10 cellular contexts compared by ENCODE assay signal in genomic region chr2:101961287-101962242, GRCh38. TPM values are rescaled to one million over a fixed set of nuclear protein-coding genes. Genes with fewer than 3 reads are reported as not detected.
DNase-seq lines count a peak whose midpoint lies in the region; ATAC-seq and TF ChIP-seq lines count a peak whose summit lies in the region.
"Had no signal": no experiment of that assay in that cellular context is flagged by ENCODE, and none has a peak within 500 bp of the region (broad histone marks: within the 10 kb centered on the region; RNA-seq: fewer than 3 reads in every experiment).

No MANE protein-coding gene starts in this region.

- H3K27me3 ChIP-seq in esophagus squamous epithelium: no peaks in the 10 kb centered on the region
- H3K27me3 ChIP-seq in tibial nerve: no peaks in the 10 kb centered on the region

- 47 to 51% methylated on average over 4 to 8 of the region's 12 CpGs for WGBS in esophagus squamous epithelium, 2 donors
- 46 to 64% methylated on average over 11 to 12 of the region's 12 CpGs for WGBS in tibial nerve, 2 donors

- H3K36me3 Mint-ChIP-seq in activated T-helper 1 cell treated with anti-CD3 and anti-CD28 coated beads, Interleukin-12 subunit alpha, Interleukin-12 subunit beta, Interleukin-2, Interleukin-4 antibody, amounts not matched to agents 30 ng/mL and 10 ng/mL and 1 ng/mL, durations not matched to agents 14 hours and 24 hours and 36 hours (ENCODE audit: low read depth): no peaks in the 10 kb centered on the region
- no peaks in the 10 kb centered on the region for H3K36me3 Mint-ChIP-seq in T-helper 17 cell (ENCODE audit: low read depth)

- peaks cover 17% of the 10 kb centered on the region for H3K9me3 Mint-ChIP-seq in activated T-helper 1 cell treated with anti-CD3 and anti-CD28 coated beads, Interleukin-12 subunit alpha, Interleukin-12 subunit beta, Interleukin-2, Interleukin-4 antibody, amounts not matched to agents 30 ng/mL and 10 ng/mL and 1 ng/mL, durations not matched to agents 14 hours and 24 hours and 36 hours

- H3K36me3 ChIP-seq in esophagus squamous epithelium (no peaks in the 10 kb centered on the region), mucosa of descending colon (ENCODE audit: low read depth) (no peaks in the 10 kb centered on the region), tibial nerve (no peaks in the 10 kb centered on the region)

- H3K4me1 Mint-ChIP-seq in activated T-helper 1 cell treated with anti-CD3 and anti-CD28 coated beads, Interleukin-12 subunit alpha, Interleukin-12 subunit beta, Interleukin-2, Interleukin-4 antibody, amounts not matched to agents 30 ng/mL and 10 ng/mL and 1 ng/mL, durations not matched to agents 14 hours and 24 hours and 36 hours (ENCODE audit: low read depth): no peaks in the 10 kb centered on the region
- peaks cover 3% of the 10 kb centered on the region for H3K4me1 Mint-ChIP-seq in T-helper 17 cell
- H3K4me1 Mint-ChIP-seq: central memory CD8-positive, alpha-beta T cell had no signal

- H3K9me3 ChIP-seq in esophagus squamous epithelium (no peaks in the 10 kb centered on the region), mucosa of descending colon (no peaks in the 10 kb centered on the region), tibial nerve (peaks cover 0 to under 1% (median 0%) of the 10 kb centered on the region in 4 donors), T-helper 17 cell (ENCODE audit: control insufficient read depth, low read length, poor library complexity, severe bottlenecking) (no peaks in the 10 kb centered on the region)

- in situ Hi-C loops in GM13976 (cut with MboI; ENCODE audit: low sequenced_read_pairs, unreplicated experiment): no loop called here

- no peak for TF ChIP-seq POLR2A in esophagus squamous epithelium (IDR thresholded peaks at IDR 0.05)
- TF ChIP-seq POLR2A in tibial nerve (IDR thresholded peaks at IDR 0.05): no peak

- TF ChIP-seq CTCF in esophagus squamous epithelium (IDR thresholded peaks at IDR 0.05): peak in 2 of 6 experiments; percentile 7 to 16
- no peak for TF ChIP-seq CTCF in mucosa of descending colon (IDR thresholded peaks at IDR 0.05)
- TF ChIP-seq CTCF in tibial nerve (IDR thresholded peaks at IDR 0.05): peak in 4 of 5 experiments; percentile 7 to 47 (median 24)
- TF ChIP-seq CTCF in GM13976 (IDR thresholded peaks at IDR 0.05; ENCODE audit: borderline replicate concordance, control extremely low read depth, extremely low read depth, insufficient read depth, missing control alignments): no peak

- peak; percentile 94 for DNase-seq in NOMO-1 treated with DMSO at 0.1 percent for 48 hours (lab: John Stamatoyannopoulos, UW; ENCODE audit: unreplicated experiment)
- DNase-seq in esophagus squamous epithelium (lab: John Stamatoyannopoulos, UW): peak; percentile 15
- peak; percentile 47 to 69 (median 60) for DNase-seq in mucosa of descending colon
- DNase-seq in tibial nerve (ENCODE audit: low spot score in 2 of 2): peak; percentile 73 to 91
- DNase-seq in GM13976 (ENCODE audit: low spot score): no peak
- DNase-seq in kidney tubule cell (ENCODE audit: low spot score): no peak
- no peak for DNase-seq in activated T-helper 1 cell treated with anti-CD3 and anti-CD28 coated beads, Interleukin-12 subunit alpha, Interleukin-12 subunit beta, Interleukin-2, Interleukin-4 antibody, amounts not matched to agents 30 ng/mL and 10 ng/mL and 1 ng/mL, durations not matched to agents 14 hours and 24 hours and 36 hours (ENCODE audit: low spot score)
- DNase-seq in T-helper 17 cell: no peak
- DNase-seq: stimulated activated CD4-positive, alpha-beta T cell treated with anti-CD3 and anti-CD28 coated beads, Interleukin-4, amount 100 ng/mL, for 1 hour had no signal

- H3K27ac ChIP-seq in esophagus squamous epithelium (peak overlapping the region; percentile 78 to 86 (median 82)), tibial nerve (peak overlapping the region; percentile 57 to 84 (median 78))

- no peak overlapping the region for H3K4me3 Mint-ChIP-seq in activated T-helper 1 cell treated with anti-CD3 and anti-CD28 coated beads, Interleukin-12 subunit alpha, Interleukin-12 subunit beta, Interleukin-2, Interleukin-4 antibody, amounts not matched to agents 30 ng/mL and 10 ng/mL and 1 ng/mL, durations not matched to agents 14 hours and 24 hours and 36 hours
- H3K4me3 Mint-ChIP-seq in T-helper 17 cell: no peak overlapping the region
- H3K4me3 Mint-ChIP-seq: central memory CD8-positive, alpha-beta T cell had no signal

- H3K4me3 ChIP-seq in esophagus squamous epithelium: peak overlapping the region in 1 of 4 donors; percentile 32
- no peak overlapping the region for H3K4me3 ChIP-seq in mucosa of descending colon
- no peak overlapping the region for H3K4me3 ChIP-seq in tibial nerve

- H3K27ac Mint-ChIP-seq in activated T-helper 1 cell treated with anti-CD3 and anti-CD28 coated beads, Interleukin-12 subunit alpha, Interleukin-12 subunit beta, Interleukin-2, Interleukin-4 antibody, amounts not matched to agents 30 ng/mL and 10 ng/mL and 1 ng/mL, durations not matched to agents 14 hours and 24 hours and 36 hours: no peak overlapping the region
- H3K27ac Mint-ChIP-seq in T-helper 17 cell: no peak overlapping the region

- peaks cover 2% of the 10 kb centered on the region for H3K27me3 Mint-ChIP-seq in activated T-helper 1 cell treated with anti-CD3 and anti-CD28 coated beads, Interleukin-12 subunit alpha, Interleukin-12 subunit beta, Interleukin-2, Interleukin-4 antibody, amounts not matched to agents 30 ng/mL and 10 ng/mL and 1 ng/mL, durations not matched to agents 14 hours and 24 hours and 36 hours (ENCODE audit: insufficient read depth)
- peaks cover 5% of the 10 kb centered on the region for H3K27me3 Mint-ChIP-seq in T-helper 17 cell
- H3K27me3 Mint-ChIP-seq: central memory CD8-positive, alpha-beta T cell had no signal

- H3K4me1 ChIP-seq in esophagus squamous epithelium (peaks cover 25 to 67% (median 37%) of the 10 kb centered on the region in 3 donors), mucosa of descending colon (ENCODE audit: low read depth) (no peaks in the 10 kb centered on the region), tibial nerve (peaks cover 0 to 43% (median 8%) of the 10 kb centered on the region in 4 donors)

- intact Hi-C loops in esophagus squamous epithelium (cut with DNase I): no loop called here
- intact Hi-C loops in mucosa of descending colon (cut with DNase I, micrococcal nuclease): loop anchor here in 1 of 2 donors (10.0 kb wide), 1 partner anchor 77 kb away; no protein-coding TSS in a partner anchor
- intact Hi-C loops in activated T-helper 1 cell treated with anti-CD3 and anti-CD28 coated beads, Interleukin-12 subunit alpha, Interleukin-12 subunit beta, Interleukin-2, Interleukin-4 antibody, amounts not matched to agents 30 ng/mL and 10 ng/mL and 1 ng/mL, durations not matched to agents 14 hours and 24 hours and 36 hours (cut with micrococcal nuclease): no loop called here

- peak; percentile 87 to 98 for TF ChIP-seq EP300 in tibial nerve (IDR thresholded peaks at IDR 0.05)

- ATAC-seq in mucosa of descending colon (peak; percentile 71), T-helper 17 cell (no peak)

RNA-seq across cellular contexts. Expression of gene IL1R2, which starts 30.2 kb away (rescaled TPM):
- total RNA-seq in esophagus squamous epithelium: 100 to 1,000 TPM in 1 of 4 donors, 10 to 100 TPM in 3; 24.1 to 182 (median 78.0) TPM
- total RNA-seq in mucosa of descending colon: 10 to 100 TPM; 17.9 to 40.3 (median 39.8) TPM
- total RNA-seq in tibial nerve: 10 to 100 TPM in 1 of 4 donors, 1 to 10 TPM in 3; 3.6 to 17.7 (median 7.5) TPM
- 1.1 and 1.3 TPM in 2 replicates for total RNA-seq in activated T-helper 1 cell treated with anti-CD3 and anti-CD28 coated beads, Interleukin-12 subunit alpha, Interleukin-12 subunit beta, Interleukin-2, Interleukin-4 antibody, amounts not matched to agents 30 ng/mL and 10 ng/mL and 1 ng/mL, durations not matched to agents 14 hours and 24 hours and 36 hours
- total RNA-seq in T-helper 17 cell: 1 to 10 TPM; 1.1 to 1.9 TPM

Comparison
In these comparisons a context has a peak if more than half of its experiments do, and no peak if none do; other contexts are left out.
1. DNase-seq: peak in NOMO-1 treated with DMSO at 0.1 percent for 48 hours (single experiment), esophagus squamous epithelium (single experiment), mucosa of descending colon (3 of 3) and tibial nerve (2 of 2); none in GM13976 (single experiment), kidney tubule cell (single experiment), activated T-helper 1 cell treated with anti-CD3 and anti-CD28 coated beads, Interleukin-12 subunit alpha, Interleukin-12 subunit beta, Interleukin-2, Interleukin-4 antibody, amounts not matched to agents 30 ng/mL and 10 ng/mL and 1 ng/mL, durations not matched to agents 14 hours and 24 hours and 36 hours (single experiment) and T-helper 17 cell (0 of 3).
2. CTCF ChIP-seq: peak in tibial nerve (4 of 5); none in mucosa of descending colon (single experiment) and GM13976 (single experiment).